In the genomic region with DNA sequence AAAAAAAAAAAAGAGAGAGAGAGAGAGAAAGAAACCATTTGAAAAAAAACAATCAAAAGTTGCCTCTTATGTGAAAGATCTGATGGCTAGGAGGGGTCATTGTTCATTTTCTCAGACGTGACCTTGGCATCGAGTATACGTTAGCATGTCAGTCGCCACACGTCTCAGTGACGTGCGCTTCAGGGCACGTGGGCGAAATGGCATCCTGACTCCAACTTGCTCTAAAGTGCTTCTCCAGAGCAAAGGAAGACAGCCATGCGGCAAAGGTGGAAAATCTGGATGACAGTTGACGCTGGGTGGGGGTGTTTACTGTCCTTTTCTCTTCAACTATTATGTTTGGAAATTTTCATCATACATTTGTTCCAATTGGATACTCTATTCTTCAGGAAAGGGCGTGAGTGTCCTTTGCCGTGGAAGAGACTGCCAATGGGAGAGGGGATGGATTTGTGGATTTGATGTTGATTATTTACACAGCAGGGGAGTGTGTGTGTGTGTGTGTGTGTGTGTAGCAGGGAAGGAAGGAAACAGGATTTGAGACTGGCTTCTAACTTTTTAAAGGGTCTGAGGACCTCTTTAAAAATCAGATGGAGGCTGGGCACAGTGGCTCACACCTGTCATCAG, we compare ENCODE assay signal across 24 cellular contexts. TPM values are rescaled to one million over a fixed set of nuclear protein-coding genes. Genes with fewer than 3 reads are reported as not detected.
A peak's percentile ranks its signal among the peaks of the same experiment; 100 is the strongest.
DNase-seq lines count a peak whose midpoint lies in the region; ATAC-seq and TF ChIP-seq lines count a peak whose summit lies in the region.
"Had no signal": no experiment of that assay in that cellular context is flagged by ENCODE, and none has a peak within 500 bp of the region (broad histone marks: within the 10 kb centered on the region; RNA-seq: fewer than 3 reads in every experiment).

No MANE protein-coding gene starts in this region.

- H2AK5ac ChIP-seq in IMR-90 (ENCODE audit: low read depth, low read length): 0 out of 2 replicates have a peak overlapping the region, but pooled peaks have one; percentile 15

- peaks cover 4% of the 10 kb centered on the region; the same call in 1 of the 2 replicates for H3K9me1 ChIP-seq in IMR-90 (ENCODE audit: insufficient read depth, low read length)

- H3K4me3 ChIP-seq in CD4-positive, alpha-beta memory T cell (ENCODE audit: low read length in 2 of 2): no peak overlapping the region
- no peak overlapping the region for H3K4me3 ChIP-seq in IMR-90 (ENCODE audit: insufficient read depth, low read depth, low read length)
- H3K4me3 ChIP-seq: cardiac muscle cell, GM23338, lower lobe of right lung, transverse colon had no signal

- in situ Hi-C loops in IMR-90 (cut with MboI; ENCODE audit: low sequenced_read_pairs): no loop called here

- no peak overlapping the region for H4K5ac ChIP-seq in IMR-90 (ENCODE audit: low read depth, low read length)

- intact Hi-C loops in CD4-positive, alpha-beta memory T cell (cut with micrococcal nuclease): loop anchor here (2.0 kb wide), 1 partner anchor 17 kb away; no protein-coding TSS in a partner anchor
- intact Hi-C loops in IMR-90 (cut with micrococcal nuclease): no loop called here

- H3K27ac Mint-ChIP-seq in CD4-positive, alpha-beta memory T cell: peak overlapping the region in 6 of 7 donors; percentile 23 to 92 (median 84)
- peak overlapping the region; percentile 32 for H3K27ac Mint-ChIP-seq in memory B cell
- no peak overlapping the region for H3K27ac Mint-ChIP-seq in activated T-cell treated with anti-CD3 and anti-CD28 coated beads, Interleukin-2, amount 50 U/mL, for 24 hours
- H3K27ac Mint-ChIP-seq: activated B cell treated with CpG ODN at 0.5 μM for 24 hours; GM23338; natural killer cell; stimulated activated naive CD8-positive, alpha-beta T cell treated with anti-CD3 and anti-CD28 coated beads, Interleukin-15, Interleukin-2, amounts not matched to agents 100 ng/mL and 50 ng/mL, for 24 hours had no signal

- no peak overlapping the region for H2AK9ac ChIP-seq in IMR-90 (replicated peaks; ENCODE audit: low read depth, low read length, poor library complexity)

- H3K4me2 ChIP-seq in IMR-90 (ENCODE audit: low read depth, low read length): no peak overlapping the region
- H3K4me2 ChIP-seq: GM23338 had no signal

- POLR2A ChIA-PET in CD4-positive, alpha-beta memory T cell (lab: Charles Lee; ENCODE audit: partially characterized antibody): interaction anchor here (1.3 to 34.9 kb wide), 5 partner anchors 11 to 25 kb away, joined by 8 to 6478 read pairs (median 1006); partner anchors contain the start of gene KLF2
- POLR2A ChIA-PET in IMR-90 (lab: Charles Lee; ENCODE audit: unreplicated experiment): no interaction called here

- no peak overlapping the region for H2AFZ ChIP-seq in IMR-90 (replicated peaks; ENCODE audit: low read length, poor library complexity)
- H2AFZ ChIP-seq: GM23338 had no signal

- no peak overlapping the region for H3K4ac ChIP-seq in IMR-90 (ENCODE audit: low read depth, low read length)

- H3K79me1 ChIP-seq in IMR-90 (ENCODE audit: low read depth in 1 of 2, low read length in 2 of 2): no peaks in the 10 kb centered on the region

- H3K56ac ChIP-seq in IMR-90 (ENCODE audit: extremely low read depth, insufficient read depth, low read length): no peak overlapping the region

- H3K27ac ChIP-seq in CD4-positive, alpha-beta memory T cell (ENCODE audit: low read depth, low read length): no peak overlapping the region
- no peak overlapping the region for H3K27ac ChIP-seq in IMR-90 (ENCODE audit: insufficient read depth, low read length)
- H3K27ac ChIP-seq: cardiac muscle cell, lower lobe of right lung, transverse colon had no signal

- no peaks in the 10 kb centered on the region for H3K9me3 Mint-ChIP-seq in CD4-positive, alpha-beta memory T cell
- no peaks in the 10 kb centered on the region for H3K9me3 Mint-ChIP-seq in memory B cell
- H3K9me3 Mint-ChIP-seq in activated T-cell treated with anti-CD3 and anti-CD28 coated beads, Interleukin-2, amount 50 U/mL, for 24 hours: no peaks in the 10 kb centered on the region
- H3K9me3 Mint-ChIP-seq: activated B cell treated with CpG ODN at 0.5 μM for 24 hours; GM23338; natural killer cell; stimulated activated naive CD8-positive, alpha-beta T cell treated with anti-CD3 and anti-CD28 coated beads, Interleukin-15, Interleukin-2, amounts not matched to agents 100 ng/mL and 50 ng/mL, for 24 hours had no signal

- H3K4me1 Mint-ChIP-seq in CD4-positive, alpha-beta memory T cell: peaks cover 20 to 50% (median 32%) of the 10 kb centered on the region in 4 donors
- H3K4me1 Mint-ChIP-seq in memory B cell: peaks cover 19% of the 10 kb centered on the region
- peaks cover 17% of the 10 kb centered on the region for H3K4me1 Mint-ChIP-seq in activated T-cell treated with anti-CD3 and anti-CD28 coated beads, Interleukin-2, amount 50 U/mL, for 24 hours (ENCODE audit: low read depth)

- no peak overlapping the region for H2BK5ac ChIP-seq in IMR-90 (ENCODE audit: low read depth, low read length, poor library complexity, severe bottlenecking)

- H3K14ac ChIP-seq in IMR-90 (replicated peaks; ENCODE audit: low read depth, low read length): no peak overlapping the region

- no peak overlapping the region for H2BK120ac ChIP-seq in IMR-90 (ENCODE audit: low read depth, low read length)

- H3K23ac ChIP-seq in IMR-90 (ENCODE audit: low read depth, low read length): 0 out of 2 replicates have a peak overlapping the region, but pooled peaks have one; percentile 16

- no peaks in the 10 kb centered on the region for H3K36me3 Mint-ChIP-seq in CD4-positive, alpha-beta memory T cell
- H3K36me3 Mint-ChIP-seq in memory B cell: peaks cover 2% of the 10 kb centered on the region
- peaks cover 6% of the 10 kb centered on the region for H3K36me3 Mint-ChIP-seq in activated T-cell treated with anti-CD3 and anti-CD28 coated beads, Interleukin-2, amount 50 U/mL, for 24 hours (ENCODE audit: low read depth)
- H3K36me3 Mint-ChIP-seq: natural killer cell had no signal

- CTCF ChIA-PET in CD4-positive, alpha-beta memory T cell (lab: Charles Lee; ENCODE audit: partially characterized antibody): no interaction called here
- CTCF ChIA-PET in IMR-90 (lab: Yijun Ruan, JAX): no interaction called here

- no peak overlapping the region for H4K8ac ChIP-seq in IMR-90 (ENCODE audit: low read depth in 2 of 2, low read length in 2 of 2)

- no peaks in the 10 kb centered on the region for H3K27me3 Mint-ChIP-seq in CD4-positive, alpha-beta memory T cell
- H3K27me3 Mint-ChIP-seq in memory B cell: no peaks in the 10 kb centered on the region
- peaks cover 6% of the 10 kb centered on the region for H3K27me3 Mint-ChIP-seq in activated T-cell treated with anti-CD3 and anti-CD28 coated beads, Interleukin-2, amount 50 U/mL, for 24 hours
- H3K27me3 Mint-ChIP-seq: activated B cell treated with CpG ODN at 0.5 μM for 24 hours; stimulated activated naive CD8-positive, alpha-beta T cell treated with anti-CD3 and anti-CD28 coated beads, Interleukin-15, Interleukin-2, amounts not matched to agents 100 ng/mL and 50 ng/mL, for 24 hours had no signal

- dilution Hi-C loops in IMR-90 (cut with HindIII; ENCODE audit: low sequenced_read_pairs, unreplicated experiment): no loop called here

- TF ChIP-seq RAD21 in IMR-90 (IDR thresholded peaks at IDR 0.05; ENCODE audit: low read length): no peak

- ATAC-seq in IMR-90 (ENCODE audit: low read depth) (no peak), memory B cell (ENCODE audit: low read depth) (no peak), HG03469 (IDR thresholded peaks at IDR 0.05; ENCODE audit: unreplicated experiment) (no peak), HG03025 (IDR thresholded peaks at IDR 0.05; ENCODE audit: low FRiP score, unreplicated experiment) (no peak)
- ATAC-seq: GM23338, natural killer cell had no signal

- DNase-seq in CD4-positive, alpha-beta memory T cell: no peak
- DNase-seq in IMR-90: no peak
- peak; percentile 71 to 92 for DNase-seq in dermis microvascular lymphatic vessel endothelial cell (ENCODE audit: low read depth in 2 of 2)
- DNase-seq in memory B cell (ENCODE audit: low spot score in 2 of 2): no peak
- no peak for DNase-seq in activated T-cell treated with anti-CD3 and anti-CD28 coated beads, Interleukin-2, amount 50 U/mL, for 24 hours
- DNase-seq: activated B cell treated with CpG ODN at 0.5 μM for 24 hours; activated effector memory CD4-positive, alpha-beta T cell treated with anti-CD3 and anti-CD28 coated beads, Interleukin-2, amount 50 U/mL, for 16 hours; AML-193; amygdala; effector CD4-positive, alpha-beta T cell; lower lobe of right lung; natural killer cell; NCI-H2107; NCI-H526 treated with DMSO at 0.1 percent for 48 hours; OCI-M1; posterior cingulate gyrus; SIG-M5; stimulated activated CD4-positive, alpha-beta T cell treated with anti-CD3 and anti-CD28 coated beads, Interleukin-2, amount 100 ng/mL, for 24 hours; transverse colon had no signal

- TF ChIP-seq POLR2A in IMR-90 (IDR thresholded peaks at IDR 0.05; ENCODE audit: low read depth, low read length): no peak

- no TSS peak for BruUV-seq in IMR-90 (replicated peaks; lab: Mats Ljungman, UMichigan)

- peak overlapping the region in 6 of 8 donors; percentile 36 to 81 (median 61) for H3K4me3 Mint-ChIP-seq in CD4-positive, alpha-beta memory T cell
- peak overlapping the region; percentile 74 for H3K4me3 Mint-ChIP-seq in memory B cell
- no peak overlapping the region for H3K4me3 Mint-ChIP-seq in activated T-cell treated with anti-CD3 and anti-CD28 coated beads, Interleukin-2, amount 50 U/mL, for 24 hours
- H3K4me3 Mint-ChIP-seq: activated B cell treated with CpG ODN at 0.5 μM for 24 hours; GM23338; natural killer cell; stimulated activated naive CD8-positive, alpha-beta T cell treated with anti-CD3 and anti-CD28 coated beads, Interleukin-15, Interleukin-2, amounts not matched to agents 100 ng/mL and 50 ng/mL, for 24 hours had no signal

- 60% methylated on average over 4 of the region's 13 CpGs; no CpG with 5 or more reads in 1 of the 2 experiments for WGBS in IMR-90 (ENCODE audit: extremely low coverage in 2 of 2, insufficient read length in 1 of 2), 2 experiments

- H3K36me3 ChIP-seq in CD4-positive, alpha-beta memory T cell (ENCODE audit: insufficient read depth, low read length): no peaks in the 10 kb centered on the region
- no peaks in the 10 kb centered on the region for H3K36me3 ChIP-seq in IMR-90 (ENCODE audit: control insufficient read depth, insufficient read depth, low read length)
- H3K36me3 ChIP-seq: cardiac muscle cell, lower lobe of right lung, transverse colon had no signal

- H3K18ac ChIP-seq in IMR-90 (ENCODE audit: low read depth, low read length): no peak overlapping the region

- peaks cover 32% of the 10 kb centered on the region for H3K4me1 ChIP-seq in CD4-positive, alpha-beta memory T cell (ENCODE audit: insufficient read depth, low read length)
- H3K4me1 ChIP-seq in IMR-90 (ENCODE audit: control insufficient read depth, insufficient read depth, low read length): no peaks in the 10 kb centered on the region
- H3K4me1 ChIP-seq: transverse colon had no signal

- no peak overlapping the region for H3K9ac ChIP-seq in IMR-90 (ENCODE audit: low read depth, low read length)

- no peaks in the 10 kb centered on the region for H4K20me1 ChIP-seq in IMR-90 (ENCODE audit: insufficient read depth, low read length)

- H3K9me3 ChIP-seq in CD4-positive, alpha-beta memory T cell (ENCODE audit: control insufficient read depth in 1 of 2, low read length in 2 of 2): no peaks in the 10 kb centered on the region
- no peaks in the 10 kb centered on the region for H3K9me3 ChIP-seq in IMR-90 (ENCODE audit: control insufficient read depth, insufficient read depth, low read length)
- H3K9me3 ChIP-seq: lower lobe of right lung, transverse colon had no signal

- no peak overlapping the region for H4K91ac ChIP-seq in IMR-90 (ENCODE audit: insufficient read depth, low read depth, low read length)

- no peak overlapping the region; the same call in 2 of the 3 replicates for H2BK15ac ChIP-seq in IMR-90 (ENCODE audit: low read depth, low read length)

- TF ChIP-seq CTCF in IMR-90 (conservative IDR thresholded peaks at IDR 0.05; ENCODE audit: low read depth, low read length): no peak

- no peaks in the 10 kb centered on the region for H3K27me3 ChIP-seq in CD4-positive, alpha-beta memory T cell (ENCODE audit: insufficient read depth, low read length)
- no peaks in the 10 kb centered on the region for H3K27me3 ChIP-seq in IMR-90 (ENCODE audit: control insufficient read depth, insufficient read depth, low read length)
- H3K27me3 ChIP-seq: cardiac muscle cell, transverse colon had no signal

- no peak overlapping the region for H2BK20ac ChIP-seq in IMR-90 (ENCODE audit: low read depth, low read length)

RNA-seq across cellular contexts. Expression of gene KLF2, which starts 25.0 kb away (rescaled TPM):
- total RNA-seq in CD4-positive, alpha-beta memory T cell: 100 to 1,000 TPM; 425 to 437 TPM
- 100 to 1,000 TPM; 120 to 300 TPM for polyA plus RNA-seq in CD4-positive, alpha-beta memory T cell
- total RNA-seq in IMR-90 (2012; rRNA removed) (1.1 and 3.3 TPM in 2 replicates), dermis microvascular lymphatic vessel endothelial cell (2.4 and 2.8 TPM in 2 replicates)
- polyA plus RNA-seq in IMR-90 (2012; rRNA removed): 34.4 and 38.9 TPM in 2 replicates
- 49.1 and 78.5 TPM in 2 replicates for polyA plus RNA-seq in IMR-90 (2012; cell fraction: cytosol; rRNA removed)
- 129 and 171 TPM in 2 replicates for polyA plus RNA-seq in IMR-90 (2012; cell fraction: nucleus; rRNA removed; ENCODE audit: low replicate concordance)
- polyA plus RNA-seq: GM23338 had no signal

Comparison
In these comparisons a context has a peak if more than half of its experiments do, and no peak if none do; other contexts are left out.
1. DNase-seq: peak in dermis microvascular lymphatic vessel endothelial cell (2 of 2); none in CD4-positive, alpha-beta memory T cell (0 of 5), IMR-90 (single experiment), memory B cell (0 of 2) and activated T-cell treated with anti-CD3 and anti-CD28 coated beads, Interleukin-2, amount 50 U/mL, for 24 hours (single experiment).
2. RNA of gene KLF2, which starts 25.0 kb away (total RNA-seq): 425 to 437 TPM in CD4-positive, alpha-beta memory T cell; 2.4 to 2.8 TPM in dermis microvascular lymphatic vessel endothelial cell and 1.1 to 3.3 TPM in IMR-90; every median in the first group is over 10 times any median in the second.